Comparison of ENCODE assay signal across 12 cellular contexts in the genomic region with DNA sequence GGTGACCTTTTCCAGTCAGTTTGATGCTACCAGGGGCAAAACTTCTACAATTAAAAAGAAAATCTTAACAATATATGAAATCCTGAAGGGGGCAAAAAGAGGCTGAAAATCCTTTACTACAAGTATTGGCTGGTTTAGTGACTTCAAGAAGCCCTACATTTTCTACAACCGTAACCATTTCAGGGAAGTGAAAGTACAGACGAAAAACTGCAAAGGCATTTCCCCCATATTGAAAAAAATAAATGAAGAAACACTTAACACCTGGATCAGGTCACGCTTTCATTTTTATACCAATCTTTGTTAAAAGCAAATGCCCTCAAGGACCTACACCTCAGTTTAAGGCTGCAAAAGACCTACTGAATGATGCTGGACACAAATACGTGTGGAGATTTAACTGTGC.
DNase-seq lines count a peak whose midpoint lies in the region; ATAC-seq lines count a peak whose summit lies in the region.
"Had no signal": no experiment of that assay in that cellular context is flagged by ENCODE, and none has a peak within 500 bp of the region (broad histone marks: within the 10 kb centered on the region; RNA-seq: fewer than 3 reads in every experiment).

No MANE protein-coding gene starts in this region.

- DNase-seq in RPMI8226 = peak; percentile 70
- DNase-seq in COR-L47 (lab: John Stamatoyannopoulos, UW) = no peak
- DNase-seq in activated T-cell treated with anti-CD3 and anti-CD28 coated beads for 4 hours = no peak
- no peak for DNase-seq in NCI-H2081 treated with DMSO at 0.1 percent for 48 hours (lab: John Stamatoyannopoulos, UW)
- DNase-seq: activated CD4-positive, alpha-beta T cell treated with anti-CD3 and anti-CD28 coated beads, Interleukin-2, amount 50 U/mL, for 48 hours; activated naive CD4-positive, alpha-beta T cell treated with anti-CD3 and anti-CD28 coated beads, Interleukin-2, amount 50 U/mL, for 16 hours; NCI-H345; nephron progenitor cell had no signal

- ATAC-seq in GM18858 (IDR thresholded peaks at IDR 0.05; ENCODE audit: unreplicated experiment) (peak; percentile 89), GM21528 (IDR thresholded peaks at IDR 0.05; ENCODE audit: low FRiP score, unreplicated experiment) (peak; percentile 74), HG03135 (IDR thresholded peaks at IDR 0.05; ENCODE audit: unreplicated experiment) (peak; percentile 84), GM19397 (IDR thresholded peaks at IDR 0.05; ENCODE audit: unreplicated experiment) (no peak)
